Comparison of ENCODE assay signal across 1 cellular context in genomic region chr5:123066016-123066415, GRCh38.
TF ChIP-seq lines count a peak whose summit lies in the region.

No MANE protein-coding gene starts in this region.

TF ChIP-seq in GM23338, 12 proteins besides CTCF, POLR2A, EP300 and RAD21 (continued from another document):
- TF ChIP-seq POLR2AphosphoS5 (IDR thresholded peaks at IDR 0.05; ENCODE audit: low read depth) (no peak), JUNB (IDR thresholded peaks at IDR 0.05; ENCODE audit: unreplicated experiment) (no peak), NANOG (IDR thresholded peaks at IDR 0.05; ENCODE audit: borderline replicate concordance) (no peak), EZH2phosphoT487 (IDR thresholded peaks at IDR 0.05; ENCODE audit: unreplicated experiment) (no peak), ZNF114 (CRISPR knock-in tag; IDR thresholded peaks at IDR 0.05) (no peak)
